Comparison of ENCODE assay signal across 15 cellular contexts in the genomic region with DNA sequence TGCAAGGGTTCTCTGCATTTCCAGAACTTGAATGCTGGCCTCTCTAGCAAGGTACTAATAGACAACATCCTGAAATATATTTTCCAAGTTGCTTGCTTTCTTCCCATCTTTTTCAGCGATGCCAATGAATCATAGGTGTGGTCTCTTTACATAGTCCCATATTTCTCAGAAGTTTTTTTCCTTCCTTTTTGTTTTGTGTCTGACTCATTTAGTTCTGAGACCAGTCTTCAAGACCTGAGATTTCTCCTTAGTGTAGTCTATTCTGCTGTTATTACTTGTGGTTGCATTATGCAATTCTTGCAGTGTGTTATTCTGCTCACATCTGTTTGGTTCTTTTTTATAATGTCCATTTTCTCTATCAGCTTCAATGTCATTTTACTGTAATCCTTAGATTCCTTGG.
DNase-seq lines count a peak whose midpoint lies in the region; ATAC-seq, FAIRE-seq and TF ChIP-seq lines count a peak whose summit lies in the region.
"Had no signal": no experiment of that assay in that cellular context is flagged by ENCODE, and none has a peak within 500 bp of the region (broad histone marks: within the 10 kb centered on the region; RNA-seq: fewer than 3 reads in every experiment).

No MANE protein-coding gene starts in this region.

- H3K4me1 Mint-ChIP-seq in natural killer cell, result no peaks in the 10 kb centered on the region

- no peak overlapping the region for H3K27ac Mint-ChIP-seq in natural killer cell
- H3K27ac Mint-ChIP-seq: CD8-positive, alpha-beta T cell had no signal

- H3K36me3 ChIP-seq in PC-3 (ENCODE audit: low read depth, low read length), result no peaks in the 10 kb centered on the region
- no peaks in the 10 kb centered on the region for H3K36me3 ChIP-seq in smooth muscle cell (ENCODE audit: low read depth)
- H3K36me3 ChIP-seq: BLaER1, HAP-1, SJSA1 had no signal

- H3K4me3 Mint-ChIP-seq in natural killer cell, result no peak overlapping the region
- H3K4me3 Mint-ChIP-seq: CD8-positive, alpha-beta T cell had no signal

- no peaks in the 10 kb centered on the region for H3K79me2 ChIP-seq in PC-3 (ENCODE audit: low read length)
- H3K79me2 ChIP-seq in smooth muscle cell (ENCODE audit: low read depth), result no peaks in the 10 kb centered on the region

- H2AFZ ChIP-seq in PC-3 (ENCODE audit: low read length) (no peak overlapping the region), smooth muscle cell (ENCODE audit: low read depth) (peak overlapping the region; percentile 3)

- H3F3A ChIP-seq in PC-3 (ENCODE audit: low read length, unreplicated experiment) (no peaks in the 10 kb centered on the region), smooth muscle cell (ENCODE audit: low read depth) (no peaks in the 10 kb centered on the region)

- no peaks in the 10 kb centered on the region for H3K27me3 Mint-ChIP-seq in natural killer cell (ENCODE audit: low read depth in 2 of 2)

- peaks cover 3 to 5% of the 10 kb centered on the region in 2 donors for H3K9me3 Mint-ChIP-seq in natural killer cell
- H3K9me3 Mint-ChIP-seq: CD8-positive, alpha-beta T cell had no signal

- CTCF ChIA-PET in PC-3 (lab: Charles Lee), result interaction anchor here (0.6 kb wide), 1 partner anchor 815 kb away, joined by 4 read pairs; no protein-coding TSS in a partner anchor

- H3K4me1 ChIP-seq in PC-3 (ENCODE audit: insufficient read depth, low read length), result no peaks in the 10 kb centered on the region
- no peaks in the 10 kb centered on the region for H3K4me1 ChIP-seq in smooth muscle cell (ENCODE audit: low read depth)
- H3K4me1 ChIP-seq: A549, HAP-1, SJSA1 had no signal

- H3K27me3 ChIP-seq in PC-3 (ENCODE audit: low read length), result no peaks in the 10 kb centered on the region
- no peaks in the 10 kb centered on the region for H3K27me3 ChIP-seq in smooth muscle cell (ENCODE audit: low read depth)
- H3K27me3 ChIP-seq: BLaER1, SJSA1 had no signal

- TF ChIP-seq CTCF in PC-3 (conservative IDR thresholded peaks at IDR 0.05; ENCODE audit: low read depth, low read length) (no peak), fibroblast of mammary gland (conservative IDR thresholded peaks at IDR 0.05; ENCODE audit: control insufficient read depth, insufficient read depth, low read depth, low read length) (no peak), smooth muscle cell (IDR thresholded peaks at IDR 0.05; ENCODE audit: borderline replicate concordance, insufficient read depth, poor library complexity, severe bottlenecking) (no peak), natural killer cell (IDR thresholded peaks at IDR 0.05) (no peak)

- no TSS peak for BruUV-seq in PC-3 (replicated peaks; lab: Mats Ljungman, UMichigan)

- TF ChIP-seq POLR2A in H54 (IDR thresholded peaks at IDR 0.05; ENCODE audit: low read depth, low read length), result no peak

- DNase-seq in H54 (ENCODE audit: insufficient read length, low spot score) (no peak), PC-3 (peak; percentile 19), fibroblast of mammary gland (ENCODE audit: low read depth) (peak; percentile 1), smooth muscle cell (lab: John Stamatoyannopoulos, UW; ENCODE audit: unreplicated experiment) (no peak), OCI-M1 (lab: John Stamatoyannopoulos, UW) (no peak), SIG-M5 (lab: John Stamatoyannopoulos, UW) (no peak), natural killer cell (no peak)
- DNase-seq: CD8-positive, alpha-beta T cell; NCI-H2107 had no signal

- H3K9me3 ChIP-seq in PC-3 (ENCODE audit: low read length), result no peaks in the 10 kb centered on the region
- no peaks in the 10 kb centered on the region for H3K9me3 ChIP-seq in smooth muscle cell (replicated peaks; ENCODE audit: low read depth)
- H3K9me3 ChIP-seq: A549, BLaER1, HAP-1, SJSA1 had no signal

- H3K4me2 ChIP-seq in PC-3 (ENCODE audit: low read length), result no peak overlapping the region
- no peak overlapping the region for H3K4me2 ChIP-seq in smooth muscle cell
- H3K4me2 ChIP-seq: A549, BLaER1, PC-9 had no signal

- no peak overlapping the region for H3K9ac ChIP-seq in PC-3 (ENCODE audit: low read length)
- H3K9ac ChIP-seq in smooth muscle cell (ENCODE audit: low read depth), result no peak overlapping the region
- H3K9ac ChIP-seq: BLaER1 had no signal

- no peak overlapping the region for H3K27ac ChIP-seq in PC-3 (ENCODE audit: low read length)
- no peak overlapping the region for H3K27ac ChIP-seq in smooth muscle cell (ENCODE audit: low read depth)
- H3K27ac ChIP-seq: A549, BLaER1, PC-9, RWPE1, SJSA1 had no signal

- ATAC-seq in PC-3 (peak; percentile 68), natural killer cell (no peak)
- ATAC-seq: CD8-positive, alpha-beta T cell had no signal

- H3K36me3 Mint-ChIP-seq in natural killer cell, result no peaks in the 10 kb centered on the region
- H3K36me3 Mint-ChIP-seq: CD8-positive, alpha-beta T cell had no signal

- POLR2A ChIA-PET in PC-3 (lab: Charles Lee; ENCODE audit: unreplicated experiment), result no interaction called here

- intact Hi-C loops in PC-3 (cut with micrococcal nuclease) (no loop called here), natural killer cell (cut with micrococcal nuclease) (no loop called here)

- FAIRE-seq in H54 (lab: Jason Lieb, UNC), result peak; percentile 48
- FAIRE-seq: A549 had no signal

- H4K20me1 ChIP-seq in PC-3 (ENCODE audit: low read length) (no peaks in the 10 kb centered on the region), smooth muscle cell (ENCODE audit: low read depth) (no peaks in the 10 kb centered on the region)
- H4K20me1 ChIP-seq: BLaER1 had no signal

- no peaks in the 10 kb centered on the region for H3K9me2 ChIP-seq in PC-3 (replicated peaks; ENCODE audit: low read length)

- 79% methylated on average over 1 of the region's 1 CpG for WGBS in smooth muscle cell (ENCODE audit: low lambda C conversion rate)

- H3K4me3 ChIP-seq in PC-3 (ENCODE audit: low read length) (no peak overlapping the region), fibroblast of mammary gland (ENCODE audit: control insufficient read depth, low read depth, low read length) (no peak overlapping the region), smooth muscle cell (no peak overlapping the region)
- H3K4me3 ChIP-seq: A549, BLaER1, HAP-1, PC-9, SJSA1 had no signal

Comparison
In these comparisons a context has a peak if more than half of its experiments do, and no peak if none do; other contexts are left out.
1. DNase-seq: peak in PC-3 (single experiment) and fibroblast of mammary gland (single experiment); none in H54 (single experiment), smooth muscle cell (single experiment), OCI-M1 (single experiment), SIG-M5 (single experiment) and natural killer cell (single experiment).